ENCODE assay signal across 11 cellular contexts in genomic region chr11:44780940-44781631, GRCh38. TPM values are rescaled to one million over a fixed set of nuclear protein-coding genes. Genes with fewer than 3 reads are reported as not detected.
A peak's percentile ranks its signal among the peaks of the same experiment; 100 is the strongest.
DNase-seq lines count a peak whose midpoint lies in the region; ATAC-seq and TF ChIP-seq lines count a peak whose summit lies in the region.
"Had no signal": no experiment of that assay in that cellular context is flagged by ENCODE, and none has a peak within 500 bp of the region (broad histone marks: within the 10 kb centered on the region; RNA-seq: fewer than 3 reads in every experiment).

No MANE protein-coding gene starts in this region.

- no peak for TF ChIP-seq POLR2A in suprapubic skin (IDR thresholded peaks at IDR 0.05)

- H3K4me3 ChIP-seq in endodermal cell (ENCODE audit: low read length) (no peak overlapping the region), suprapubic skin (no peak overlapping the region)

- no peaks in the 10 kb centered on the region for H3K9me3 ChIP-seq in endodermal cell (ENCODE audit: control insufficient read depth, low read length)
- H3K9me3 ChIP-seq in suprapubic skin, result no peaks in the 10 kb centered on the region

- no peaks in the 10 kb centered on the region for H3K27me3 ChIP-seq in endodermal cell (ENCODE audit: control insufficient read depth, insufficient read depth, low read length, poor library complexity, severe bottlenecking)
- no peaks in the 10 kb centered on the region for H3K27me3 ChIP-seq in suprapubic skin

- H3K9me3 Mint-ChIP-seq in endodermal cell (no peaks in the 10 kb centered on the region), natural killer cell (no peaks in the 10 kb centered on the region), chondrocyte (ENCODE audit: low read depth) (no peaks in the 10 kb centered on the region)
- H3K9me3 Mint-ChIP-seq: CD4-positive, CD25-positive, alpha-beta regulatory T cell had no signal

- H3K4me1 ChIP-seq in endodermal cell (ENCODE audit: control insufficient read depth, insufficient read depth, low read length) (peaks cover 17% of the 10 kb centered on the region), suprapubic skin (peaks cover 5% of the 10 kb centered on the region)

- H3K27ac ChIP-seq in endodermal cell (ENCODE audit: low read depth, low read length) (no peak overlapping the region), suprapubic skin (no peak overlapping the region)

- TF ChIP-seq CTCF in endodermal cell (conservative IDR thresholded peaks at IDR 0.05), result no peak
- TF ChIP-seq CTCF in suprapubic skin (IDR thresholded peaks at IDR 0.05), result no peak
- TF ChIP-seq CTCF in natural killer cell (IDR thresholded peaks at IDR 0.05), result no peak
- no peak for TF ChIP-seq CTCF in chondrocyte (IDR thresholded peaks at IDR 0.05)

- ATAC-seq in natural killer cell, result no peak
- no peak for ATAC-seq in HG02840 (IDR thresholded peaks at IDR 0.05; ENCODE audit: low FRiP score, unreplicated experiment)

- H3K4me3 Mint-ChIP-seq in endodermal cell (no peak overlapping the region), natural killer cell (no peak overlapping the region), chondrocyte (ENCODE audit: unreplicated experiment) (no peak overlapping the region)
- H3K4me3 Mint-ChIP-seq: CD4-positive, CD25-positive, alpha-beta regulatory T cell had no signal

- TF ChIP-seq EP300 in suprapubic skin (IDR thresholded peaks at IDR 0.05), result no peak

- 86 to 93% methylated on average over 9 of the region's 9 CpGs for WGBS in endodermal cell (ENCODE audit: insufficient coverage in 1 of 2, insufficient read length in 1 of 2), 2 experiments
- 70% methylated on average over 9 of the region's 9 CpGs for WGBS in suprapubic skin

- H3K4me1 Mint-ChIP-seq in endodermal cell, result peaks cover 52% of the 10 kb centered on the region
- H3K4me1 Mint-ChIP-seq in natural killer cell, result no peaks in the 10 kb centered on the region
- peaks cover 10% of the 10 kb centered on the region for H3K4me1 Mint-ChIP-seq in chondrocyte (ENCODE audit: low read depth)

- intact Hi-C loops in natural killer cell (cut with micrococcal nuclease), result no loop called here

- H3K36me3 Mint-ChIP-seq in endodermal cell (ENCODE audit: low read depth) (no peaks in the 10 kb centered on the region), natural killer cell (no peaks in the 10 kb centered on the region), chondrocyte (ENCODE audit: low read depth) (no peaks in the 10 kb centered on the region)

- H3K27me3 Mint-ChIP-seq in endodermal cell (ENCODE audit: insufficient read depth) (no peaks in the 10 kb centered on the region), natural killer cell (ENCODE audit: low read depth in 2 of 2) (peaks cover 5 to 21% of the 10 kb centered on the region in 2 donors), chondrocyte (ENCODE audit: low read depth) (peaks cover 9% of the 10 kb centered on the region)
- H3K27me3 Mint-ChIP-seq: CD4-positive, CD25-positive, alpha-beta regulatory T cell had no signal

- H3K27ac Mint-ChIP-seq in endodermal cell (no peak overlapping the region), natural killer cell (no peak overlapping the region), chondrocyte (ENCODE audit: unreplicated experiment) (no peak overlapping the region)

- no peak overlapping the region for H3K9ac ChIP-seq in endodermal cell (ENCODE audit: extremely low read depth, low read length, poor library complexity, severe bottlenecking)

- H3K36me3 ChIP-seq in endodermal cell (ENCODE audit: control insufficient read depth, insufficient read depth, low read length) (no peaks in the 10 kb centered on the region), suprapubic skin (no peaks in the 10 kb centered on the region)

- DNase-seq in RPMI7951 (ENCODE audit: low read depth) (peak; percentile 53), endodermal cell (peak; percentile 56), islet precursor cell (peak; percentile 52), suprapubic skin (ENCODE audit: low spot score in 2 of 2) (peak; percentile 33 to 58), NCI-H1105 treated with DMSO at 0.1 percent for 48 hours (lab: John Stamatoyannopoulos, UW) (no peak), natural killer cell (no peak), chondrocyte (ENCODE audit: low spot score) (no peak)
- DNase-seq: activated T-cell treated with anti-CD3 and anti-CD28 coated beads for 4 hours; CD4-positive, CD25-positive, alpha-beta regulatory T cell had no signal

RNA-seq across cellular contexts. Expression of gene TSPAN18, which starts 54.3 kb away (rescaled TPM):
- 0.96 and 2.1 TPM in 2 replicates for total RNA-seq in RPMI7951 (2014; rRNA removed; shearing (Covaris generic))
- total RNA-seq in endodermal cell (10 to 100 TPM; 28.0 to 28.7 TPM), suprapubic skin (1 to 10 TPM; 1.3 to 5.1 (median 3.9) TPM), natural killer cell (1 to 10 TPM; 1.9 to 2.4 (median 2.3) TPM), chondrocyte (4.0 to 4.9 TPM (median 4.6 TPM) in 3 replicates)
- 96.1 TPM for polyA plus RNA-seq in endodermal cell (2013, experiment 1 of 2)
- 74.6 TPM for polyA plus RNA-seq in endodermal cell (2013, experiment 2 of 2)
- total RNA-seq: NCI-H460 had no signal

Comparison
In these comparisons a context has a peak if more than half of its experiments do, and no peak if none do; other contexts are left out.
1. DNase-seq: peak in RPMI7951 (single experiment), endodermal cell (single experiment), islet precursor cell (single experiment) and suprapubic skin (2 of 2); none in NCI-H1105 treated with DMSO at 0.1 percent for 48 hours (single experiment), natural killer cell (single experiment) and chondrocyte (single experiment).